In genomic region chr2:203242518-203242917, GRCh38 we compare ENCODE assay signal across 20 cellular contexts.
"Had no signal": no experiment of that assay in that cellular context is flagged by ENCODE, and none has a peak within 500 bp of the region (broad histone marks: within the 10 kb centered on the region; RNA-seq: fewer than 3 reads in every experiment).

No MANE protein-coding gene starts in this region.

- H3K27me3 ChIP-seq: body of pancreas, cardiac muscle cell, foreskin keratinocyte, left lung, pancreas, stomach, suprapubic skin, tibial nerve had no signal

- H3K27ac ChIP-seq: body of pancreas, cardiac muscle cell, foreskin keratinocyte, left lung, pancreas, psoas muscle, stomach, suprapubic skin, tibial nerve had no signal

- H3K4me3 Mint-ChIP-seq: activated CD4-positive, alpha-beta T cell treated with anti-CD3 and anti-CD28 coated beads, Interleukin-2, amount 10 ng/mL, durations not matched to agents 7 days and 5 days; T-helper 17 cell had no signal

- DNase-seq: activated CD4-positive, alpha-beta T cell treated with anti-CD3 and anti-CD28 coated beads, Interleukin-2, amount 10 ng/mL, durations not matched to agents 7 days and 5 days; activated CD4-positive, CD25-positive, alpha-beta regulatory T cell; body of pancreas; dermis blood vessel endothelial cell; effector CD8-positive, alpha-beta T cell; foreskin keratinocyte; kidney glomerular epithelial cell; left lung; naive B cell; pancreas; psoas muscle; right cardiac atrium; stimulated activated CD4-positive, alpha-beta T cell treated with anti-CD3 and anti-CD28 coated beads, Interleukin-12 subunit alpha, Interleukin-12 subunit beta, amount 100 ng/mL, for 4 hours; stimulated activated CD4-positive, alpha-beta T cell treated with anti-CD3 and anti-CD28 coated beads, Interleukin-4, amount 100 ng/mL, for 4 hours; stomach; T-helper 17 cell had no signal

- H3K4me1 ChIP-seq: foreskin keratinocyte had no signal

- H3K9me3 ChIP-seq: body of pancreas, left lung, pancreas, psoas muscle, stomach, suprapubic skin, tibial nerve had no signal

- H3K4me3 ChIP-seq: body of pancreas, cardiac muscle cell, left lung, lung, pancreas, psoas muscle, stomach, suprapubic skin, tibial nerve had no signal

- H3K27ac Mint-ChIP-seq: activated CD4-positive, alpha-beta T cell treated with anti-CD3 and anti-CD28 coated beads, Interleukin-2, amount 10 ng/mL, durations not matched to agents 7 days and 5 days; T-helper 17 cell had no signal

- ATAC-seq: body of pancreas, foreskin keratinocyte, left lung, pancreas, psoas muscle, right cardiac atrium, T-helper 17 cell had no signal

- H3K27me3 Mint-ChIP-seq: activated CD4-positive, alpha-beta T cell treated with anti-CD3 and anti-CD28 coated beads, Interleukin-2, amount 10 ng/mL, durations not matched to agents 7 days and 5 days; naive B cell; T-helper 17 cell had no signal

- H3K9me3 Mint-ChIP-seq: activated CD4-positive, alpha-beta T cell treated with anti-CD3 and anti-CD28 coated beads, Interleukin-2, amount 10 ng/mL, durations not matched to agents 7 days and 5 days; naive B cell had no signal
